Comparison of ENCODE assay signal across 1 cellular context in genomic region chr9:98781588-98782383, GRCh38.
TF ChIP-seq lines count a peak whose summit lies in the region.

No MANE protein-coding gene starts in this region.

TF ChIP-seq in GM23338, 12 proteins besides CTCF, POLR2A, EP300 and RAD21 (continued from another document):
- TF ChIP-seq ZNF462 (CRISPR knock-in tag; IDR thresholded peaks at IDR 0.05): no peak
- no peak for TF ChIP-seq CREB1 (CRISPR knock-in tag; IDR thresholded peaks at IDR 0.05; ENCODE audit: low read depth)
- TF ChIP-seq NANOG (IDR thresholded peaks at IDR 0.05; ENCODE audit: borderline replicate concordance): no peak
- no peak for TF ChIP-seq EZH2phosphoT487 (IDR thresholded peaks at IDR 0.05; ENCODE audit: unreplicated experiment)
- no peak for TF ChIP-seq STAT1 (IDR thresholded peaks at IDR 0.05; ENCODE audit: unreplicated experiment)
- TF ChIP-seq POLR2AphosphoS5 (IDR thresholded peaks at IDR 0.05; ENCODE audit: low read depth): no peak
- TF ChIP-seq EZH2 (IDR thresholded peaks at IDR 0.05; ENCODE audit: low read depth, unreplicated experiment): no peak
- TF ChIP-seq ZNF331 (CRISPR knock-in tag; IDR thresholded peaks at IDR 0.05; ENCODE audit: low read depth): no peak
- no peak for TF ChIP-seq ETS1 (IDR thresholded peaks at IDR 0.05)
